In genomic region chr6:93358435-93358834, GRCh38 we compare ENCODE assay signal across 28 cellular contexts.
"Had no signal": no experiment of that assay in that cellular context is flagged by ENCODE, and none has a peak within 500 bp of the region (broad histone marks: within the 10 kb centered on the region; RNA-seq: fewer than 3 reads in every experiment).

No MANE protein-coding gene starts in this region.

- H3K27me3 ChIP-seq: adrenal gland, colonic mucosa, SJCRH30 had no signal

- H3K4me3 ChIP-seq: adrenal gland, colonic mucosa, SJCRH30 had no signal

- H3K4me1 ChIP-seq: adrenal gland, colonic mucosa, SJCRH30 had no signal

- H3K9me3 ChIP-seq: adrenal gland, colonic mucosa, SJCRH30, SK-N-SH had no signal

- H3K4me2 ChIP-seq: SK-N-SH had no signal

- ATAC-seq: activated CD4-positive, alpha-beta T cell treated with anti-CD3 and anti-CD28 coated beads for 36 hours; activated T-helper 17 cell treated with anti-CD3 and anti-CD28 coated beads, Interleukin-2, amount 50 U/mL, for 72 hours; Panc1 had no signal

- DNase-seq: activated CD4-positive, alpha-beta memory T cell treated with anti-CD3 and anti-CD28 coated beads, Interleukin-2, amount 10 ng/mL, durations not matched to agents 7 days and 5 days; activated CD4-positive, alpha-beta T cell treated with anti-CD3 and anti-CD28 coated beads for 36 hours; activated CD4-positive, alpha-beta T cell treated with anti-CD3 and anti-CD28 coated beads, Interleukin-2, amount 50 U/mL, for 1 hour; activated gamma-delta T cell; activated naive CD4-positive, alpha-beta T cell treated with anti-CD3 and anti-CD28 coated beads, Interleukin-2, amount 50 U/mL, for 16 hours; activated naive CD8-positive, alpha-beta T cell treated with anti-CD3 and anti-CD28 coated beads, Interleukin-2, amount 10 ng/mL, durations not matched to agents 7 days and 5 days; activated T-cell treated with anti-CD3 and anti-CD28 coated beads for 4 hours; activated T-cell treated with anti-CD3 and anti-CD28 coated beads, Interleukin-2, amount 50 U/mL, for 48 hours; adrenal gland; anterior cingulate cortex; cerebellar nuclear complex; colonic mucosa; MM.1S; NCI-H1694; NCI-H2029; NCI-H2227 treated with DMSO at 0.1 percent for 48 hours; NCI-H446 treated with DMSO at 0.1 percent for 48 hours; NCI-H524 treated with DMSO at 0.1 percent for 48 hours; NCI-H748 treated with DMSO at 0.1 percent for 48 hours; NK-92 treated with Interleukin-12 subunit alpha and Interleukin-12 subunit beta, amount 100 ng/mL, for 24 hours; Right ventricle myocardium superior; SJCRH30; SK-N-SH; T-helper 1 cell had no signal

- H3K36me3 ChIP-seq: adrenal gland, colonic mucosa had no signal

- H3K27ac ChIP-seq: adrenal gland, colonic mucosa, RWPE1, SJCRH30, VCaP had no signal

- H3K9ac ChIP-seq: SK-N-SH had no signal
